Comparison of ENCODE assay signal across 1 cellular context in the genomic region with DNA sequence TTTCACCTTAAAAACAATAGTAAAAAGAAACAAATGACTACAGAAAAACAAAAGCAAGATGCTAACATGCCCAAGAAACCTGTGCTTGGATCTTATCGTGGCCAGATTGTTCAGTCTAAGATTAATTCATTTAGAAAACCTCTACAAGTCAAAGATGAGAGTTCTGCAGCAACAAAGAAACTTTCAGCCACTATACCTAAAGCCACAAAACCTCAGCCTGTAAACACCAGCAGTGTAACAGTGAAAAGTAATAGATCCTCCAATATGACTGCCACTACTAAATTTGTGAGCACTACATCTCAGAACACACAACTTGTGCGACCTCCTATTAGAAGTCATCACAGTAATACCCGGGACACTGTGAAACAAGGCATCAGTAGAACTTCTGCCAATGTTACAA.
TF ChIP-seq lines count a peak whose summit lies in the region.

No MANE protein-coding gene starts in this region.

TF ChIP-seq in HepG2, 621 proteins besides CTCF, POLR2A, EP300 and RAD21:
- TF ChIP-seq TBX3 (IDR thresholded peaks at IDR 0.05; ENCODE audit: borderline replicate concordance) (no peak), SCMH1 (CRISPR knock-in tag; IDR thresholded peaks at IDR 0.05; ENCODE audit: borderline replicate concordance) (no peak), PITX1 (CRISPR knock-in tag; IDR thresholded peaks at IDR 0.05) (no peak), ZZZ3 (CRISPR knock-in tag; IDR thresholded peaks at IDR 0.05; ENCODE audit: borderline replicate concordance) (no peak), ZNF331 (CRISPR knock-in tag; IDR thresholded peaks at IDR 0.05) (no peak), ATF7-NPFF (CRISPR knock-in tag; IDR thresholded peaks at IDR 0.05; ENCODE audit: low read depth) (no peak), ZNF652 (CRISPR knock-in tag; IDR thresholded peaks at IDR 0.05; ENCODE audit: borderline replicate concordance, low read depth) (no peak), ZC3H4 (CRISPR knock-in tag; IDR thresholded peaks at IDR 0.05; ENCODE audit: borderline replicate concordance) (no peak), AKAP8 (CRISPR knock-in tag; IDR thresholded peaks at IDR 0.05) (no peak), CSRNP2 (CRISPR knock-in tag; conservative IDR thresholded peaks at IDR 0.05; ENCODE audit: low read depth) (no peak), FOSL1 (CRISPR knock-in tag; IDR thresholded peaks at IDR 0.05; ENCODE audit: borderline replicate concordance) (no peak), RAD51 (IDR thresholded peaks at IDR 0.05; ENCODE audit: borderline replicate concordance) (no peak), NCOA5 (CRISPR knock-in tag; IDR thresholded peaks at IDR 0.05) (no peak)
